1 cellular context compared by ENCODE assay signal in genomic region chr2:120510751-120511395, GRCh38.
TF ChIP-seq lines count a peak whose summit lies in the region.

No MANE protein-coding gene starts in this region.

TF ChIP-seq in GM23338, 12 proteins besides CTCF, POLR2A, EP300 and RAD21 (continued from another document):
- TF ChIP-seq POLR2AphosphoS5 (IDR thresholded peaks at IDR 0.05; ENCODE audit: low read depth) (no peak), ZNF114 (CRISPR knock-in tag; IDR thresholded peaks at IDR 0.05) (no peak)
